10 cellular contexts compared by ENCODE assay signal in genomic region chr4:2923141-2923551, GRCh38. TPM values are rescaled to one million over a fixed set of nuclear protein-coding genes. Genes with fewer than 3 reads are reported as not detected.
DNase-seq lines count a peak whose midpoint lies in the region; ATAC-seq lines count a peak whose summit lies in the region.
"Had no signal": no experiment of that assay in that cellular context is flagged by ENCODE, and none has a peak within 500 bp of the region (broad histone marks: within the 10 kb centered on the region; RNA-seq: fewer than 3 reads in every experiment).

No MANE protein-coding gene starts in this region.

- CTCF ChIA-PET in activated CD4-positive, alpha-beta memory T cell treated with anti-CD3 and anti-CD28 coated beads for 36 hours (lab: Charles Lee) = interaction anchor here (0.7 to 1.1 kb wide), 2 partner anchors 31 to 159 kb away, joined by 4 to 6 read pairs; no protein-coding TSS in a partner anchor

- POLR2A ChIA-PET in activated CD4-positive, alpha-beta memory T cell treated with anti-CD3 and anti-CD28 coated beads for 36 hours (lab: Charles Lee) = no interaction called here

- H3K4me3 Mint-ChIP-seq in T-helper 1 cell treated with Interleukin-12 subunit alpha and Interleukin-12 subunit beta and Interleukin-4 antibody, amounts not matched to agents 30 μg/mL and 1 μg/mL, for 36 hours = peak overlapping the region; percentile 20
- no peak overlapping the region for H3K4me3 Mint-ChIP-seq in activated CD4-positive, alpha-beta memory T cell treated with anti-CD3 and anti-CD28 coated beads for 36 hours

- H3K27ac Mint-ChIP-seq in T-helper 1 cell treated with Interleukin-12 subunit alpha and Interleukin-12 subunit beta and Interleukin-4 antibody, amounts not matched to agents 30 μg/mL and 1 μg/mL, for 36 hours = peak overlapping the region; percentile 83
- H3K27ac Mint-ChIP-seq in activated CD4-positive, alpha-beta memory T cell treated with anti-CD3 and anti-CD28 coated beads for 36 hours = peak overlapping the region; percentile 57

- peaks cover 30% of the 10 kb centered on the region for H3K4me1 Mint-ChIP-seq in T-helper 1 cell treated with Interleukin-12 subunit alpha and Interleukin-12 subunit beta and Interleukin-4 antibody, amounts not matched to agents 30 μg/mL and 1 μg/mL, for 36 hours (ENCODE audit: low read depth)
- H3K4me1 Mint-ChIP-seq in activated CD4-positive, alpha-beta memory T cell treated with anti-CD3 and anti-CD28 coated beads for 36 hours (ENCODE audit: low read depth) = peaks cover 46% of the 10 kb centered on the region

- DNase-seq in T-helper 1 cell (no peak), fibroblast of gingiva (ENCODE audit: low read depth) (peak; percentile 34), posterior vena cava (ENCODE audit: low spot score) (peak; percentile 46), NCI-H748 treated with DMSO at 0.1 percent for 48 hours (lab: John Stamatoyannopoulos, UW) (no peak), C1 segment of cervical spinal cord (lab: John Stamatoyannopoulos, UW) (no peak)
- DNase-seq in activated CD4-positive, alpha-beta memory T cell treated with anti-CD3 and anti-CD28 coated beads for 36 hours = no peak
- DNase-seq: cortex of kidney had no signal

- H3K36me3 Mint-ChIP-seq in T-helper 1 cell treated with Interleukin-12 subunit alpha and Interleukin-12 subunit beta and Interleukin-4 antibody, amounts not matched to agents 30 μg/mL and 1 μg/mL, for 36 hours (ENCODE audit: low read depth) = peaks cover 53% of the 10 kb centered on the region
- H3K36me3 Mint-ChIP-seq in activated CD4-positive, alpha-beta memory T cell treated with anti-CD3 and anti-CD28 coated beads for 36 hours = peaks cover 31% of the 10 kb centered on the region

- no peaks in the 10 kb centered on the region for H3K27me3 Mint-ChIP-seq in T-helper 1 cell treated with Interleukin-12 subunit alpha and Interleukin-12 subunit beta and Interleukin-4 antibody, amounts not matched to agents 30 μg/mL and 1 μg/mL, for 36 hours (ENCODE audit: low read depth)
- H3K27me3 Mint-ChIP-seq in activated CD4-positive, alpha-beta memory T cell treated with anti-CD3 and anti-CD28 coated beads for 36 hours = no peaks in the 10 kb centered on the region

- intact Hi-C loops in activated CD4-positive, alpha-beta memory T cell treated with anti-CD3 and anti-CD28 coated beads for 36 hours (cut with micrococcal nuclease) = no loop called here
- intact Hi-C loops in posterior vena cava (cut with DNase I) = no loop called here

- ATAC-seq in GM21528 (IDR thresholded peaks at IDR 0.05; ENCODE audit: low FRiP score, unreplicated experiment) = no peak
- ATAC-seq: activated CD4-positive, CD25-positive, alpha-beta regulatory T cell treated with anti-CD3 and anti-CD28 coated beads, Interleukin-2, amount 50 U/mL, for 24 hours had no signal

- peaks cover 7% of the 10 kb centered on the region for H3K9me3 Mint-ChIP-seq in T-helper 1 cell treated with Interleukin-12 subunit alpha and Interleukin-12 subunit beta and Interleukin-4 antibody, amounts not matched to agents 30 μg/mL and 1 μg/mL, for 36 hours
- peaks cover 3% of the 10 kb centered on the region for H3K9me3 Mint-ChIP-seq in activated CD4-positive, alpha-beta memory T cell treated with anti-CD3 and anti-CD28 coated beads for 36 hours

RNA-seq across cellular contexts. Expression of gene NOP14, which starts 40.1 kb away (rescaled TPM):
- total RNA-seq in activated CD4-positive, alpha-beta memory T cell treated with anti-CD3 and anti-CD28 coated beads for 36 hours = 10 to 100 TPM; 67.4 to 73.4 TPM
- 10 to 100 TPM; 16.1 to 20.5 TPM for total RNA-seq in posterior vena cava

RNA-seq across cellular contexts. Expression of gene GRK4, which starts 40.2 kb away (rescaled TPM):
- total RNA-seq in activated CD4-positive, alpha-beta memory T cell treated with anti-CD3 and anti-CD28 coated beads for 36 hours = 1 to 10 TPM; 2.3 to 3.0 TPM
- 1 to 10 TPM; 5.6 to 8.0 TPM for total RNA-seq in posterior vena cava

Comparison
In these comparisons a context has a peak if more than half of its experiments do, and no peak if none do; other contexts are left out.
1. DNase-seq: peak in fibroblast of gingiva (single experiment) and posterior vena cava (single experiment); none in T-helper 1 cell (0 of 5), activated CD4-positive, alpha-beta memory T cell treated with anti-CD3 and anti-CD28 coated beads for 36 hours (single experiment), NCI-H748 treated with DMSO at 0.1 percent for 48 hours (single experiment) and C1 segment of cervical spinal cord (0 of 14).